Comparison of ENCODE assay signal across 1 cellular context in genomic region chr19:8079988-8080387, GRCh38.
TF ChIP-seq lines count a peak whose summit lies in the region.

No MANE protein-coding gene starts in this region.

TF ChIP-seq in HEK293, 187 proteins besides CTCF, POLR2A, EP300 and RAD21 (continued from another document):
- TF ChIP-seq ZBTB11 (tag by site-specific recombination; conservative IDR thresholded peaks at IDR 0.05; ENCODE audit: low read depth) = no peak
- TF ChIP-seq ZNF544 (tag by site-specific recombination; IDR thresholded peaks at IDR 0.05) = no peak
- TF ChIP-seq ZNF202 (tag by site-specific recombination; IDR thresholded peaks at IDR 0.05; ENCODE audit: borderline replicate concordance) = no peak
- no peak for TF ChIP-seq ZNF449 (tag by site-specific recombination; IDR thresholded peaks at IDR 0.05)
- no peak for TF ChIP-seq ZNF843 (tag by site-specific recombination; IDR thresholded peaks at IDR 0.05)
- no peak for TF ChIP-seq ZNF658 (tag by site-specific recombination; IDR thresholded peaks at IDR 0.05)
- no peak for TF ChIP-seq ZBTB8A (tag by site-specific recombination; IDR thresholded peaks at IDR 0.05)
- no peak for TF ChIP-seq PBX3 (CRISPR knock-in tag; IDR thresholded peaks at IDR 0.05)
TF ChIP-seq in HEK293: peak in this region for 3.
